21 cellular contexts compared by ENCODE assay signal in the genomic region with DNA sequence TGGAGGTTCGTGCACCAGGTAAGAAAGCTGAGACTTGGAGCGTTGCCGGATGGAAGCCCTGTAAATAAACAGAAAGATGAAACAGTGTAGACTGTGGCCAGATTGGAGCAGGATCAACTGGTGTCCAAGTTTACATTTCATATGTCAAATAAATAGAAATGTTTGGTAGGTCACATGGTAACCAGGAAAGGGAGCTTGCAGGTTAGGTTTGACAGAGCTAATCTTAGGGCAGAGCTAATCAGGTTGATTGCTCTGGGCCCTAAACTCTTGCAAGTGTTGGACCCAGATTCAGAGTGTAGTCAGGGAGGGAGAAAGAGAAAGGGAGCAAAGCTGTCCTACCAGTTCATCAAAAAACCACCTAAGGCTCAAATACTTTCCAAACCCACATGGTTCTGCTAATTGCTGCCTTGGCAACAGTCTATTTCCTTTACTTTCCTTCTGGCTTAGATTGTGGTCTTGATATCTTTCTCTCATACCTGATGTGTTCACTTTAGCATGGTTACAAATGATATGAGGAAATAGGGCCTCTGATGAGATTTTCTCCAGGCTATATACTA.
A peak's percentile ranks its signal among the peaks of the same experiment; 100 is the strongest.
DNase-seq lines count a peak whose midpoint lies in the region; ATAC-seq, FAIRE-seq and TF ChIP-seq lines count a peak whose summit lies in the region.
"Had no signal": no experiment of that assay in that cellular context is flagged by ENCODE, and none has a peak within 500 bp of the region (broad histone marks: within the 10 kb centered on the region; RNA-seq: fewer than 3 reads in every experiment).

No MANE protein-coding gene starts in this region.

- no peak for FAIRE-seq in HepG2 (lab: Jason Lieb, UNC)
- FAIRE-seq: GM18507 had no signal

- H3K27ac ChIP-seq in liver (ENCODE audit: low read depth in 1 of 2, low read length in 2 of 2): peak overlapping the region; percentile 24 to 27
- H3K27ac ChIP-seq in HepG2 (ENCODE audit: extremely low read length, insufficient read depth, low read length): no peak overlapping the region
- no peak overlapping the region for H3K27ac ChIP-seq in smooth muscle cell (ENCODE audit: low read depth)
- H3K27ac ChIP-seq: ascending aorta, left ventricle myocardium inferior, vagina had no signal

- no peak overlapping the region for H3K4me3 ChIP-seq in liver (ENCODE audit: low read depth in 1 of 3, low read length in 3 of 3)
- H3K4me3 ChIP-seq in HepG2 (replicated peaks in 1 of 3; ENCODE audit: insufficient read depth in 1 of 3, low read depth in 2 of 3, low read length in 3 of 3): no peak overlapping the region
- no peak overlapping the region for H3K4me3 ChIP-seq in smooth muscle cell
- H3K4me3 ChIP-seq: ascending aorta, left ventricle myocardium inferior, vagina had no signal

- TF ChIP-seq POLR2A in HepG2 (IDR thresholded peaks at IDR 0.05; ENCODE audit: insufficient read depth in 1 of 2, low read depth in 2 of 2, low read length in 2 of 2): no peak

- H4K20me1 ChIP-seq in HepG2 (ENCODE audit: insufficient read depth, low read length) (no peaks in the 10 kb centered on the region), smooth muscle cell (ENCODE audit: low read depth) (no peaks in the 10 kb centered on the region)

- in situ Hi-C loops in HepG2 (cut with HindIII; ENCODE audit: extremely low pct_ligation_motif_present, low pct_unique_long_range_greater_than_20kb): loop anchor here (10.0 kb wide), 1 partner anchor 180 kb away; no protein-coding TSS in a partner anchor

- TF ChIP-seq RAD21 in liver (IDR thresholded peaks at IDR 0.05) (no peak), HepG2 (CRISPR knock-in tag; IDR thresholded peaks at IDR 0.05) (no peak)

- H3K4me1 ChIP-seq in liver (ENCODE audit: control insufficient read depth in 4 of 4, insufficient read depth in 4 of 4, low read length in 3 of 4): peaks cover 2 to 41% (median 17%) of the 10 kb centered on the region in 4 donors
- no peaks in the 10 kb centered on the region for H3K4me1 ChIP-seq in HepG2 (ENCODE audit: insufficient read depth, low read length)
- no peaks in the 10 kb centered on the region for H3K4me1 ChIP-seq in smooth muscle cell (ENCODE audit: low read depth)
- H3K4me1 ChIP-seq: ascending aorta, left ventricle myocardium inferior, vagina had no signal

- H3K36me3 ChIP-seq in liver (ENCODE audit: control insufficient read depth in 4 of 4, insufficient read depth in 3 of 4, low read depth in 1 of 4, low read length in 3 of 4) (peaks cover 2 to 44% (median 15%) of the 10 kb centered on the region in 4 donors), HepG2 (replicated peaks in 1 of 2; ENCODE audit: control insufficient read depth in 1 of 2, insufficient read depth in 2 of 2, low read length in 2 of 2) (no peaks in the 10 kb centered on the region), smooth muscle cell (ENCODE audit: low read depth) (no peaks in the 10 kb centered on the region)
- H3K36me3 ChIP-seq: ascending aorta, left ventricle myocardium inferior, vagina had no signal

- TF ChIP-seq EP300 in HepG2 (IDR thresholded peaks at IDR 0.05; ENCODE audit: low read depth in 2 of 2, low read length in 2 of 2) (no peak), HepG2 (CRISPR knock-in tag; IDR thresholded peaks at IDR 0.05; ENCODE audit: borderline replicate concordance) (no peak)

- H3K9ac ChIP-seq in liver (ENCODE audit: low read depth in 1 of 2, low read length in 2 of 2): no peak overlapping the region
- no peak overlapping the region for H3K9ac ChIP-seq in HepG2 (ENCODE audit: insufficient read depth, low read depth, low read length)
- H3K9ac ChIP-seq in smooth muscle cell (ENCODE audit: low read depth): no peak overlapping the region

- peak overlapping the region; percentile 51 for H3K27ac Mint-ChIP-seq in T-helper 2 cell treated with Interferon-gamma antibody and Interleukin-4, amounts not matched to agents 5 μg/mL and 100 μg/mL, for 36 hours
- H3K27ac Mint-ChIP-seq: stimulated activated naive CD8-positive, alpha-beta T cell treated with anti-CD3 and anti-CD28 coated beads, Interleukin-15, Interleukin-2, amounts not matched to agents 100 ng/mL and 50 ng/mL, for 24 hours had no signal

- ATAC-seq in HepG2: no peak
- ATAC-seq in esophagus mucosa: peak; percentile 51

- peaks cover 14% of the 10 kb centered on the region for H3K27me3 Mint-ChIP-seq in T-helper 2 cell treated with Interferon-gamma antibody and Interleukin-4, amounts not matched to agents 5 μg/mL and 100 μg/mL, for 36 hours (ENCODE audit: low read depth)
- H3K27me3 Mint-ChIP-seq: stimulated activated naive CD8-positive, alpha-beta T cell treated with anti-CD3 and anti-CD28 coated beads, Interleukin-15, Interleukin-2, amounts not matched to agents 100 ng/mL and 50 ng/mL, for 24 hours had no signal

- H3K79me2 ChIP-seq in HepG2 (ENCODE audit: insufficient read depth, low read length): no peaks in the 10 kb centered on the region
- H3K79me2 ChIP-seq in smooth muscle cell (ENCODE audit: low read depth): no peaks in the 10 kb centered on the region

- no peaks in the 10 kb centered on the region for H3K9me3 Mint-ChIP-seq in T-helper 2 cell treated with Interferon-gamma antibody and Interleukin-4, amounts not matched to agents 5 μg/mL and 100 μg/mL, for 36 hours
- H3K9me3 Mint-ChIP-seq: stimulated activated naive CD8-positive, alpha-beta T cell treated with anti-CD3 and anti-CD28 coated beads, Interleukin-15, Interleukin-2, amounts not matched to agents 100 ng/mL and 50 ng/mL, for 24 hours had no signal

- DNase-seq in HepG2 (ENCODE audit: low spot score) (no peak), ureter (ENCODE audit: low spot score) (peak; percentile 46), NCI-H524 (lab: John Stamatoyannopoulos, UW) (no peak), smooth muscle cell (lab: John Stamatoyannopoulos, UW; ENCODE audit: unreplicated experiment) (no peak)
- no peak for DNase-seq in T-helper 2 cell treated with Interferon-gamma antibody and Interleukin-4, amounts not matched to agents 5 μg/mL and 100 μg/mL, for 36 hours (ENCODE audit: low spot score)
- no peak for DNase-seq in stimulated activated CD4-positive, alpha-beta T cell treated with anti-CD3 and anti-CD28 coated beads, Interleukin-2, amount 100 ng/mL, for 48 hours
- DNase-seq: activated effector memory CD4-positive, alpha-beta T cell treated with anti-CD3 and anti-CD28 coated beads, Interleukin-2, amount 50 U/mL, for 16 hours; dermis blood vessel endothelial cell; hippocampal formation; KG1; left ventricle myocardium inferior; NCI-H1694; NCI-H526; OCI-M1; posterior cingulate gyrus had no signal

- no peaks in the 10 kb centered on the region for H3F3A ChIP-seq in smooth muscle cell (ENCODE audit: low read depth)

- 46% methylated on average over 3 of the region's 3 CpGs for WGBS in liver
- WGBS in HepG2 (ENCODE audit: low lambda C conversion rate): 27% methylated on average over 3 of the region's 3 CpGs
- WGBS in smooth muscle cell (ENCODE audit: low lambda C conversion rate): 92% methylated on average over 3 of the region's 3 CpGs

- H2AFZ ChIP-seq in HepG2 (ENCODE audit: low read length) (no peak overlapping the region), smooth muscle cell (ENCODE audit: low read depth) (no peak overlapping the region)

- CTCF ChIA-PET in HepG2 (lab: Yijun Ruan, JAX; ENCODE audit: low intra/inter-chr PET ratio, low total read pairs): no interaction called here

- H3K4me3 Mint-ChIP-seq in T-helper 2 cell treated with Interferon-gamma antibody and Interleukin-4, amounts not matched to agents 5 μg/mL and 100 μg/mL, for 36 hours: peak overlapping the region; percentile 14
- H3K4me3 Mint-ChIP-seq: stimulated activated naive CD8-positive, alpha-beta T cell treated with anti-CD3 and anti-CD28 coated beads, Interleukin-15, Interleukin-2, amounts not matched to agents 100 ng/mL and 50 ng/mL, for 24 hours had no signal

- H3K27me3 ChIP-seq in liver (ENCODE audit: control insufficient read depth in 4 of 4, insufficient read depth in 4 of 4, low read length in 3 of 4) (no peaks in the 10 kb centered on the region), HepG2 (ENCODE audit: control insufficient read depth in 1 of 2, insufficient read depth in 2 of 2, low read length in 2 of 2) (no peaks in the 10 kb centered on the region), smooth muscle cell (ENCODE audit: low read depth) (peaks cover 19% of the 10 kb centered on the region)
- H3K27me3 ChIP-seq: ascending aorta, vagina had no signal

- H3K4me2 ChIP-seq in HepG2 (ENCODE audit: low read depth, low read length): no peak overlapping the region
- no peak overlapping the region for H3K4me2 ChIP-seq in smooth muscle cell

- POLR2A ChIA-PET in HepG2 (lab: Yijun Ruan, JAX): no interaction called here

- peaks cover 37% of the 10 kb centered on the region for H3K4me1 Mint-ChIP-seq in T-helper 2 cell treated with Interferon-gamma antibody and Interleukin-4, amounts not matched to agents 5 μg/mL and 100 μg/mL, for 36 hours (ENCODE audit: low read depth)

- no peaks in the 10 kb centered on the region for H3K36me3 Mint-ChIP-seq in T-helper 2 cell treated with Interferon-gamma antibody and Interleukin-4, amounts not matched to agents 5 μg/mL and 100 μg/mL, for 36 hours (ENCODE audit: low read depth)

- BruUV-seq in HepG2 (replicated peaks; lab: Mats Ljungman, UMichigan): no TSS peak

- H3K9me3 ChIP-seq in liver (ENCODE audit: control insufficient read depth in 4 of 4, low read length in 3 of 4) (no peaks in the 10 kb centered on the region), HepG2 (ENCODE audit: low read length) (no peaks in the 10 kb centered on the region), smooth muscle cell (replicated peaks; ENCODE audit: low read depth) (no peaks in the 10 kb centered on the region)
- H3K9me3 ChIP-seq: ascending aorta, left ventricle myocardium inferior, vagina had no signal

- no peak for TF ChIP-seq CTCF in liver (IDR thresholded peaks at IDR 0.05; ENCODE audit: low read depth, low read length, missing input control)
- no peak for TF ChIP-seq CTCF in HepG2 (CRISPR knock-in tag; IDR thresholded peaks at IDR 0.05)
- no peak for TF ChIP-seq CTCF in smooth muscle cell (IDR thresholded peaks at IDR 0.05; ENCODE audit: borderline replicate concordance, insufficient read depth, poor library complexity, severe bottlenecking)

- intact Hi-C loops in HepG2 (cut with micrococcal nuclease; ENCODE audit: unreplicated experiment): no loop called here

TF ChIP-seq in liver, 16 proteins besides CTCF, POLR2A, EP300 and RAD21 (continues in another document):
- TF ChIP-seq EGR1 (IDR thresholded peaks at IDR 0.05; ENCODE audit: low read depth in 2 of 2) (no peak), FOXA1 (IDR thresholded peaks at IDR 0.05) (peak; percentile 32), RXRA (IDR thresholded peaks at IDR 0.05) (peak; percentile 22 to 48), HNF4A (conservative IDR thresholded peaks at IDR 0.05) (peak; percentile 57 to 58), HNF4G (IDR thresholded peaks at IDR 0.05) (no peak), JUND (IDR thresholded peaks at IDR 0.05) (no peak), FOXA2 (IDR thresholded peaks at IDR 0.05) (peak; percentile 51)

TF ChIP-seq in HepG2, 621 proteins besides CTCF, POLR2A, EP300 and RAD21 (continues in another document):
- TF ChIP-seq SYNCRIP (IDR thresholded peaks at IDR 0.05; ENCODE audit: insufficient read depth, low read depth, low read length): no peak
- TF ChIP-seq ZFP36L1 (CRISPR knock-in tag; IDR thresholded peaks at IDR 0.05): no peak
- TF ChIP-seq HDAC2 (CRISPR knock-in tag; IDR thresholded peaks at IDR 0.05): no peak
- no peak for TF ChIP-seq MIER2 (CRISPR knock-in tag; IDR thresholded peaks at IDR 0.05)
- no peak for TF ChIP-seq IRF2 (CRISPR knock-in tag; IDR thresholded peaks at IDR 0.05)
- no peak for TF ChIP-seq ZNF136 (CRISPR knock-in tag; IDR thresholded peaks at IDR 0.05; ENCODE audit: low read depth)

Comparison
In these comparisons a context has a peak if more than half of its experiments do, and no peak if none do; other contexts are left out.
1. H3K27ac ChIP-seq: peak in liver (2 of 2); none in HepG2 (single experiment) and smooth muscle cell (single experiment).